ENCODE assay signal across 8 cellular contexts in genomic region chr21:37564924-37565529, GRCh38.
DNase-seq lines count a peak whose midpoint lies in the region; ATAC-seq and TF ChIP-seq lines count a peak whose summit lies in the region.

No MANE protein-coding gene starts in this region.

- intact Hi-C loops in dorsolateral prefrontal cortex (cut with DNase I) = loop anchor here (2.0 to 10.0 kb wide), 8 partner anchors 60 to 570 kb away; partner anchors contain the start of genes PIGP (in 2 of the 2), TTC3 (in 2 of the 2) and VPS26C (in 2 of the 2)

- DNase-seq in NCI-H748 (lab: John Stamatoyannopoulos, UW; ENCODE audit: unreplicated experiment) (peak; percentile 84), dorsolateral prefrontal cortex (peak in 1 of 10 donors; percentile 14), RKO (ENCODE audit: low spot score) (no peak)

- TF ChIP-seq CTCF in dorsolateral prefrontal cortex (IDR thresholded peaks at IDR 0.05 in 54 of 56, conservative IDR thresholded peaks at IDR 0.05 in 2 of 56; ENCODE audit: low read depth in 1 of 56, partially characterized antibody in 56 of 56) (no peak), neutrophil (IDR thresholded peaks at IDR 0.05) (no peak)

- H3K4me1 ChIP-seq in ES-I3 (ENCODE audit: insufficient read depth, low read length) (peaks cover 17% of the 10 kb centered on the region; the same call in 1 of the 2 replicates), neutrophil (ENCODE audit: control insufficient read depth in 1 of 2, insufficient read depth in 1 of 2, low read depth in 1 of 2, low read length in 1 of 2) (peaks cover 15 to 16% of the 10 kb centered on the region in 2 experiments)

- H3K27ac ChIP-seq in dorsolateral prefrontal cortex (peak overlapping the region in 55 of 59 donors; percentile 78 to 98 (median 94)), neutrophil (no peak overlapping the region)

- H3K36me3 ChIP-seq in ES-I3 (ENCODE audit: insufficient read depth, low read length) (no peaks in the 10 kb centered on the region), neutrophil (no peaks in the 10 kb centered on the region)

- H3K9me3 ChIP-seq in ES-I3 (ENCODE audit: control insufficient read depth, insufficient read depth, low read length) = no peaks in the 10 kb centered on the region
- no peaks in the 10 kb centered on the region for H3K9me3 ChIP-seq in neutrophil

- peak overlapping the region; percentile 45 for H3K9ac ChIP-seq in ES-I3 (ENCODE audit: low read depth, low read length)

- H3K4me3 ChIP-seq in dorsolateral prefrontal cortex (peak overlapping the region in 58 of 59 donors; percentile 59 to 97 (median 82)), neutrophil (ENCODE audit: low read depth in 1 of 2, low read length in 1 of 2) (peak overlapping the region; percentile 77 to 81)

- ATAC-seq in HG03045 (IDR thresholded peaks at IDR 0.05; ENCODE audit: unreplicated experiment) (no peak), HG02885 (IDR thresholded peaks at IDR 0.05; ENCODE audit: poor library complexity, unreplicated experiment) (no peak), GM19035 (IDR thresholded peaks at IDR 0.05; ENCODE audit: unreplicated experiment) (no peak)

- H3K27me3 ChIP-seq in dorsolateral prefrontal cortex = no peaks in the 10 kb centered on the region
- peaks cover 21% of the 10 kb centered on the region for H3K27me3 ChIP-seq in neutrophil
